Comparison of ENCODE assay signal across 19 cellular contexts in the genomic region with DNA sequence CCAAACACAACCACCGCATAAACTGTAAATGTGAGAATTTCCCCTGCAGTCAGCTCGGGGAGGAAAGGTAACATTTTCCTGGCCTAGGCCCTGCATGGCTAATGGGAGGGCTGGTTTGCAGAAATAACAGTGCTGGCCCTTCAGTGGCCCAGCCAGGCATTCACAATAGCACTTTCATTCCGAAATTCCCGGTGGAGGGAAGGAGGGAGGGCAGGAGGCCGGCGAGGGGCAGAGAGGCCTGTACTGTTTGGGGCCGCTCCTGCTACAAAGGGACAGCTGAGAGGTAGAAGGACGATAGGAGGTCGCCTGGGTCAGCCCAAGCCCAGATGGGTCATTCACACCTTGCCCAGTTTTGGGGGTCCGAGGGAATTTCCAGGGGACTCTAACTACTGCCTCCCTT. TPM values are rescaled to one million over a fixed set of nuclear protein-coding genes. Genes with fewer than 3 reads are reported as not detected.
DNase-seq lines count a peak whose midpoint lies in the region; ATAC-seq and TF ChIP-seq lines count a peak whose summit lies in the region.
"Had no signal": no experiment of that assay in that cellular context is flagged by ENCODE, and none has a peak within 500 bp of the region (broad histone marks: within the 10 kb centered on the region; RNA-seq: fewer than 3 reads in every experiment).

No MANE protein-coding gene starts in this region.

- H3K9me3 ChIP-seq in mucosa of descending colon, result no peaks in the 10 kb centered on the region

- peaks cover 20% of the 10 kb centered on the region for H3K4me1 ChIP-seq in mucosa of descending colon (ENCODE audit: low read depth)

- no peak for TF ChIP-seq CTCF in mucosa of descending colon (IDR thresholded peaks at IDR 0.05)

- intact Hi-C loops in posterior vena cava (cut with DNase I), result no loop called here
- intact Hi-C loops in mucosa of descending colon (cut with DNase I, micrococcal nuclease), result no loop called here

- H3K4me3 ChIP-seq in mucosa of descending colon, result no peak overlapping the region
- H3K4me3 ChIP-seq: PC-9 had no signal

- DNase-seq in Ammon's horn (ENCODE audit: low spot score), result peak; percentile 57
- peak; percentile 60 for DNase-seq in medulla oblongata (ENCODE audit: extremely low spot score)
- DNase-seq in posterior vena cava (ENCODE audit: low spot score), result peak; percentile 35
- DNase-seq in EL, result no peak
- no peak for DNase-seq in mucosa of descending colon
- no peak for DNase-seq in SHP77 (lab: John Stamatoyannopoulos, UW)
- no peak for DNase-seq in AG08396 (ENCODE audit: low spot score)
- DNase-seq: AML-193; CD4-positive, CD25-positive, alpha-beta regulatory T cell; DND-41; GF-D8; HFFc6; MM.1S; NCI-H1105 treated with DMSO at 0.1 percent for 48 hours; NCI-H187; NCI-H446 treated with DMSO at 0.1 percent for 48 hours; NCI-H748 treated with DMSO at 0.1 percent for 48 hours; PC-9 had no signal

- H3K36me3 ChIP-seq in mucosa of descending colon (ENCODE audit: low read depth), result no peaks in the 10 kb centered on the region

- ATAC-seq in SK-N-SH treated with all-trans-retinoic acid at 6 μM for 48 hours, result no peak
- no peak for ATAC-seq in mucosa of descending colon

TF ChIP-seq in SK-N-SH treated with all-trans-retinoic acid at 6 μM for 48 hours, 23 proteins besides CTCF, POLR2A, EP300 and RAD21:
- TF ChIP-seq RARB (CRISPR knock-in tag; IDR thresholded peaks at IDR 0.05) (no peak), TCF4 (CRISPR knock-in tag; IDR thresholded peaks at IDR 0.05; ENCODE audit: borderline replicate concordance) (0 out of 2 replicates have a peak, but pooled peaks have one; percentile 0), ESRRG (CRISPR knock-in tag; IDR thresholded peaks at IDR 0.05) (no peak)

RNA-seq across cellular contexts. Expression of a gene that starts 11.3 kb away (rescaled TPM):
- total RNA-seq in posterior vena cava (1 to 10 TPM; 5.0 to 5.1 TPM), mucosa of descending colon (1 to 10 TPM in 2 of 3 donors, under 1 TPM in 1; 0.82 to 9.5 (median 2.5) TPM)
- total RNA-seq: CD4-positive, CD25-positive, alpha-beta regulatory T cell had no signal

Comparison
In these comparisons a context has a peak if more than half of its experiments do, and no peak if none do; other contexts are left out.
1. DNase-seq: peak in Ammon's horn (single experiment), medulla oblongata (single experiment) and posterior vena cava (single experiment); none in EL (single experiment), mucosa of descending colon (0 of 3), SHP77 (0 of 2) and AG08396 (single experiment).